In genomic region chrX:129495941-129496340, GRCh38 we compare ENCODE assay signal across 25 cellular contexts. TPM values are rescaled to one million over a fixed set of nuclear protein-coding genes. Genes with fewer than 3 reads are reported as not detected.
DNase-seq lines count a peak whose midpoint lies in the region; ATAC-seq and TF ChIP-seq lines count a peak whose summit lies in the region.
"Had no signal": no experiment of that assay in that cellular context is flagged by ENCODE, and none has a peak within 500 bp of the region (broad histone marks: within the 10 kb centered on the region; RNA-seq: fewer than 3 reads in every experiment).

No MANE protein-coding gene starts in this region.

- peaks cover 13% of the 10 kb centered on the region for H3K4me1 ChIP-seq in adipocyte (ENCODE audit: control insufficient read depth, insufficient read depth, low read length)
- H3K4me1 ChIP-seq: adrenal gland, BE2C, gastrocnemius medialis, lower lobe of right lung, Peyer's patch, psoas muscle, spleen, testis had no signal

- CTCF ChIA-PET in activated CD8-positive, alpha-beta T cell treated with anti-CD3 and anti-CD28 coated beads for 36 hours (lab: Charles Lee) = no interaction called here

- H3K27ac Mint-ChIP-seq in activated naive CD8-positive, alpha-beta T cell treated with anti-CD3 and anti-CD28 coated beads, Interleukin-2, amount 50 U/mL, for 24 hours = peak overlapping the region; percentile 69
- no peak overlapping the region for H3K27ac Mint-ChIP-seq in activated naive CD8-positive, alpha-beta T cell treated with anti-CD3 and anti-CD28 coated beads for 36 hours
- no peak overlapping the region for H3K27ac Mint-ChIP-seq in activated CD8-positive, alpha-beta T cell treated with anti-CD3 and anti-CD28 coated beads for 36 hours
- H3K27ac Mint-ChIP-seq: T-helper 2 cell treated with Interferon-gamma antibody and Interleukin-4, amounts not matched to agents 5 μg/mL and 100 μg/mL, for 36 hours had no signal

- intact Hi-C loops in activated CD8-positive, alpha-beta T cell treated with anti-CD3 and anti-CD28 coated beads for 36 hours (cut with micrococcal nuclease) = no loop called here

- H3K4me3 ChIP-seq in adipocyte (ENCODE audit: low read length) (no peak overlapping the region), fibroblast of villous mesenchyme (ENCODE audit: low read depth, low read length) (no peak overlapping the region)
- H3K4me3 ChIP-seq: adrenal gland, gastrocnemius medialis, lower lobe of right lung, Peyer's patch, psoas muscle, SK-N-MC, spleen, testis had no signal

- no peak overlapping the region for H3K9ac ChIP-seq in adipocyte (ENCODE audit: low read length)

- H3K9me3 Mint-ChIP-seq in activated naive CD8-positive, alpha-beta T cell treated with anti-CD3 and anti-CD28 coated beads, Interleukin-2, amount 50 U/mL, for 24 hours = no peaks in the 10 kb centered on the region
- H3K9me3 Mint-ChIP-seq in activated naive CD8-positive, alpha-beta T cell treated with anti-CD3 and anti-CD28 coated beads for 36 hours = no peaks in the 10 kb centered on the region
- H3K9me3 Mint-ChIP-seq in activated CD8-positive, alpha-beta T cell treated with anti-CD3 and anti-CD28 coated beads for 36 hours = no peaks in the 10 kb centered on the region
- H3K9me3 Mint-ChIP-seq: T-helper 2 cell treated with Interferon-gamma antibody and Interleukin-4, amounts not matched to agents 5 μg/mL and 100 μg/mL, for 36 hours had no signal

- H3K4me1 Mint-ChIP-seq in activated naive CD8-positive, alpha-beta T cell treated with anti-CD3 and anti-CD28 coated beads, Interleukin-2, amount 50 U/mL, for 24 hours = peaks cover 19% of the 10 kb centered on the region
- H3K4me1 Mint-ChIP-seq in activated naive CD8-positive, alpha-beta T cell treated with anti-CD3 and anti-CD28 coated beads for 36 hours = no peaks in the 10 kb centered on the region
- H3K4me1 Mint-ChIP-seq in activated CD8-positive, alpha-beta T cell treated with anti-CD3 and anti-CD28 coated beads for 36 hours (ENCODE audit: low read depth) = peaks cover 3% of the 10 kb centered on the region

- H3K27me3 ChIP-seq in adipocyte (replicated peaks; ENCODE audit: control insufficient read depth, insufficient read depth, low read length) = no peaks in the 10 kb centered on the region
- H3K27me3 ChIP-seq: adrenal gland, BE2C, gastrocnemius medialis, Peyer's patch, spleen, testis had no signal

- no peaks in the 10 kb centered on the region for H3K9me3 ChIP-seq in adipocyte (ENCODE audit: control insufficient read depth, low read length)
- H3K9me3 ChIP-seq: adrenal gland, BE2C, gastrocnemius medialis, lower lobe of right lung, Peyer's patch, psoas muscle, spleen, testis had no signal

- POLR2A ChIA-PET in activated CD8-positive, alpha-beta T cell treated with anti-CD3 and anti-CD28 coated beads for 36 hours (lab: Charles Lee) = no interaction called here

- no peaks in the 10 kb centered on the region for H3K27me3 Mint-ChIP-seq in activated naive CD8-positive, alpha-beta T cell treated with anti-CD3 and anti-CD28 coated beads, Interleukin-2, amount 50 U/mL, for 24 hours
- no peaks in the 10 kb centered on the region for H3K27me3 Mint-ChIP-seq in activated naive CD8-positive, alpha-beta T cell treated with anti-CD3 and anti-CD28 coated beads for 36 hours
- H3K27me3 Mint-ChIP-seq in activated CD8-positive, alpha-beta T cell treated with anti-CD3 and anti-CD28 coated beads for 36 hours = no peaks in the 10 kb centered on the region

- no peak for DNase-seq in activated naive CD8-positive, alpha-beta T cell treated with anti-CD3 and anti-CD28 coated beads, Interleukin-2, amount 50 U/mL, for 24 hours
- no peak for DNase-seq in activated naive CD8-positive, alpha-beta T cell treated with anti-CD3 and anti-CD28 coated beads for 36 hours
- peak; percentile 28 for DNase-seq in adipocyte (ENCODE audit: low read depth)
- peak; percentile 34 for DNase-seq in fibroblast of villous mesenchyme (ENCODE audit: low read depth)
- DNase-seq in NCI-H128 (lab: John Stamatoyannopoulos, UW; ENCODE audit: unreplicated experiment) = no peak
- no peak for DNase-seq in activated CD8-positive, alpha-beta T cell treated with anti-CD3 and anti-CD28 coated beads for 36 hours
- no peak for DNase-seq in SIG-M5 treated with dmso at 0.1 percent for 504 hours (lab: John Stamatoyannopoulos, UW; ENCODE audit: unreplicated experiment)
- no peak for DNase-seq in T-helper 2 cell
- DNase-seq: activated CD4-positive, alpha-beta T cell treated with anti-CD3 and anti-CD28 coated beads, Interleukin-2, amount 50 U/mL, for 4 hours; adrenal gland; BE2C; dermis blood vessel endothelial cell; DMS79 treated with DMSO at 0.1 percent for 48 hours; gastrocnemius medialis; lower lobe of right lung; NCI-H1417; NCI-H510A; Peyer's patch; psoas muscle; spleen; stimulated activated CD4-positive, alpha-beta T cell treated with anti-CD3 and anti-CD28 coated beads, Interleukin-4, amount 100 ng/mL, for 1 hour; stimulated activated naive CD4-positive, alpha-beta T cell; testis had no signal

- ATAC-seq in activated naive CD8-positive, alpha-beta T cell treated with anti-CD3 and anti-CD28 coated beads, Interleukin-2, amount 50 U/mL, for 24 hours = no peak
- ATAC-seq in activated CD8-positive, alpha-beta T cell treated with anti-CD3 and anti-CD28 coated beads for 36 hours = no peak
- ATAC-seq: gastrocnemius medialis, lower lobe of right lung, psoas muscle had no signal

- no peaks in the 10 kb centered on the region for H3K36me3 Mint-ChIP-seq in activated naive CD8-positive, alpha-beta T cell treated with anti-CD3 and anti-CD28 coated beads, Interleukin-2, amount 50 U/mL, for 24 hours (ENCODE audit: low read depth)
- no peaks in the 10 kb centered on the region for H3K36me3 Mint-ChIP-seq in activated naive CD8-positive, alpha-beta T cell treated with anti-CD3 and anti-CD28 coated beads for 36 hours
- no peaks in the 10 kb centered on the region for H3K36me3 Mint-ChIP-seq in activated CD8-positive, alpha-beta T cell treated with anti-CD3 and anti-CD28 coated beads for 36 hours (ENCODE audit: low read depth)

- H3K36me3 ChIP-seq in adipocyte (ENCODE audit: control insufficient read depth, insufficient read depth, low read length, severe bottlenecking) = peaks cover 22% of the 10 kb centered on the region
- H3K36me3 ChIP-seq: BE2C, gastrocnemius medialis, Peyer's patch had no signal

- TF ChIP-seq CTCF in fibroblast of villous mesenchyme (IDR thresholded peaks at IDR 0.05; ENCODE audit: insufficient read depth, low read depth, low read length) = no peak
- no peak for TF ChIP-seq CTCF in activated CD8-positive, alpha-beta T cell treated with anti-CD3 and anti-CD28 coated beads for 36 hours (IDR thresholded peaks at IDR 0.05)

- H3K4me3 Mint-ChIP-seq in activated naive CD8-positive, alpha-beta T cell treated with anti-CD3 and anti-CD28 coated beads, Interleukin-2, amount 50 U/mL, for 24 hours = no peak overlapping the region
- no peak overlapping the region for H3K4me3 Mint-ChIP-seq in activated naive CD8-positive, alpha-beta T cell treated with anti-CD3 and anti-CD28 coated beads for 36 hours
- H3K4me3 Mint-ChIP-seq in activated CD8-positive, alpha-beta T cell treated with anti-CD3 and anti-CD28 coated beads for 36 hours = no peak overlapping the region
- H3K4me3 Mint-ChIP-seq: T-helper 2 cell treated with Interferon-gamma antibody and Interleukin-4, amounts not matched to agents 5 μg/mL and 100 μg/mL, for 36 hours had no signal

RNA-seq across cellular contexts. Expression of gene SMARCA1, which starts 27.3 kb away (rescaled TPM):
- under 1 TPM; 0.40 to 0.47 TPM for total RNA-seq in activated naive CD8-positive, alpha-beta T cell treated with anti-CD3 and anti-CD28 coated beads for 36 hours
- total RNA-seq in fibroblast of villous mesenchyme = 64.7 and 93.3 TPM in 2 replicates
- total RNA-seq in activated CD8-positive, alpha-beta T cell treated with anti-CD3 and anti-CD28 coated beads for 36 hours = under 1 TPM; 0.25 to 0.34 TPM

RNA-seq across cellular contexts. Expression of gene OCRL, which starts 44.1 kb away (rescaled TPM):
- 1 to 10 TPM; 3.9 to 4.0 TPM for total RNA-seq in activated naive CD8-positive, alpha-beta T cell treated with anti-CD3 and anti-CD28 coated beads for 36 hours
- total RNA-seq in fibroblast of villous mesenchyme = 17.7 and 24.6 TPM in 2 replicates
- 1 to 10 TPM; 2.0 to 2.2 TPM for total RNA-seq in activated CD8-positive, alpha-beta T cell treated with anti-CD3 and anti-CD28 coated beads for 36 hours

Comparison
In these comparisons a context has a peak if more than half of its experiments do, and no peak if none do; other contexts are left out.
1. DNase-seq: peak in adipocyte (single experiment) and fibroblast of villous mesenchyme (single experiment); none in activated naive CD8-positive, alpha-beta T cell treated with anti-CD3 and anti-CD28 coated beads, Interleukin-2, amount 50 U/mL, for 24 hours (single experiment), activated naive CD8-positive, alpha-beta T cell treated with anti-CD3 and anti-CD28 coated beads for 36 hours (single experiment), NCI-H128 (single experiment), activated CD8-positive, alpha-beta T cell treated with anti-CD3 and anti-CD28 coated beads for 36 hours (single experiment), SIG-M5 treated with dmso at 0.1 percent for 504 hours (single experiment) and T-helper 2 cell (0 of 5).
2. RNA of gene SMARCA1, which starts 27.3 kb away (total RNA-seq): 64.7 to 93.3 TPM in fibroblast of villous mesenchyme; 0.40 to 0.47 TPM in activated naive CD8-positive, alpha-beta T cell treated with anti-CD3 and anti-CD28 coated beads for 36 hours and 0.25 to 0.34 TPM in activated CD8-positive, alpha-beta T cell treated with anti-CD3 and anti-CD28 coated beads for 36 hours; every median in the first group is over 10 times any median in the second.